ENCODE assay signal across 23 cellular contexts in genomic region chr20:12893019-12893418, GRCh38.
"Had no signal": no experiment of that assay in that cellular context is flagged by ENCODE, and none has a peak within 500 bp of the region (broad histone marks: within the 10 kb centered on the region; RNA-seq: fewer than 3 reads in every experiment).

No MANE protein-coding gene starts in this region.

- DNase-seq: islet precursor cell; left ventricle myocardium inferior; naive B cell; natural killer cell; nephron progenitor cell; ovary; right lobe of liver; stimulated activated CD4-positive, alpha-beta T cell treated with anti-CD3 and anti-CD28 coated beads, Interleukin-1b, Interleukin-23, amount 100 ng/mL, for 48 hours; stimulated activated CD4-positive, alpha-beta T cell treated with anti-CD3 and anti-CD28 coated beads, Interleukin-2, amount 100 ng/mL, for 48 hours; stimulated activated CD4-positive, alpha-beta T cell treated with anti-CD3 and anti-CD28 coated beads, Interleukin-4, amount 100 ng/mL, for 4 hours; stimulated activated CD8-positive, alpha-beta memory T cell treated with anti-CD3 and anti-CD28 coated beads, Interleukin-4, amount 100 ng/mL, for 48 hours; stimulated activated naive CD4-positive, alpha-beta T cell treated with Interleukin-2 at 50 U/mL for 16 hours; stimulated activated naive CD8-positive, alpha-beta T cell treated with anti-CD3 and anti-CD28 coated beads, Interleukin-15, amount 100 ng/mL, for 72 hours; substantia nigra; transverse colon; upper lobe of left lung had no signal

- H3K36me3 ChIP-seq: left ventricle myocardium inferior, ovary, right atrium auricular region, right lobe of liver, transverse colon, upper lobe of left lung, vagina had no signal

- H3K36me3 Mint-ChIP-seq: mesothelial cell of epicardium; naive B cell; natural killer cell; stimulated activated memory B cell treated with anti-CD40 and anti-IgM and Interleukin-4, amounts not matched to agents 10 μg/mL and 1 μg/mL and 100 μg/mL, for 72 hours had no signal

- H3K27me3 ChIP-seq: hepatocyte, ovary, right atrium auricular region, right lobe of liver, transverse colon, upper lobe of left lung, vagina had no signal

- H3K9me3 ChIP-seq: left ventricle myocardium inferior, ovary, right atrium auricular region, right lobe of liver, transverse colon, upper lobe of left lung, vagina had no signal

- H3K4me1 ChIP-seq: left ventricle myocardium inferior, right atrium auricular region, right lobe of liver, transverse colon, upper lobe of left lung, vagina had no signal

- H3K4me3 Mint-ChIP-seq: mesothelial cell of epicardium; natural killer cell; nephron progenitor cell; stimulated activated memory B cell treated with anti-CD40 and anti-IgM and Interleukin-4, amounts not matched to agents 10 μg/mL and 1 μg/mL and 100 μg/mL, for 72 hours; stimulated activated naive CD8-positive, alpha-beta T cell treated with anti-CD3 and anti-CD28 coated beads, Interleukin-15, amount 100 ng/mL, for 72 hours had no signal

- H3K27me3 Mint-ChIP-seq: stimulated activated memory B cell treated with anti-CD40 and anti-IgM and Interleukin-4, amounts not matched to agents 10 μg/mL and 1 μg/mL and 100 μg/mL, for 72 hours; stimulated activated naive CD8-positive, alpha-beta T cell treated with anti-CD3 and anti-CD28 coated beads, Interleukin-15, amount 100 ng/mL, for 72 hours had no signal

- H3K27ac Mint-ChIP-seq: mesothelial cell of epicardium; natural killer cell; nephron progenitor cell; stimulated activated memory B cell treated with anti-CD40 and anti-IgM and Interleukin-4, amounts not matched to agents 10 μg/mL and 1 μg/mL and 100 μg/mL, for 72 hours; stimulated activated naive CD8-positive, alpha-beta T cell treated with anti-CD3 and anti-CD28 coated beads, Interleukin-15, amount 100 ng/mL, for 72 hours had no signal

- H3K27ac ChIP-seq: hepatocyte, left ventricle myocardium inferior, ovary, right atrium auricular region, right lobe of liver, transverse colon, upper lobe of left lung, vagina had no signal

- H3K4me1 Mint-ChIP-seq: mesothelial cell of epicardium; naive B cell; natural killer cell; stimulated activated memory B cell treated with anti-CD40 and anti-IgM and Interleukin-4, amounts not matched to agents 10 μg/mL and 1 μg/mL and 100 μg/mL, for 72 hours; stimulated activated naive CD8-positive, alpha-beta T cell treated with anti-CD3 and anti-CD28 coated beads, Interleukin-15, amount 100 ng/mL, for 72 hours had no signal

- ATAC-seq: natural killer cell; right lobe of liver; stimulated activated memory B cell treated with anti-CD40 and anti-IgM and Interleukin-4, amounts not matched to agents 10 μg/mL and 1 μg/mL and 100 μg/mL, for 72 hours; stimulated activated naive CD8-positive, alpha-beta T cell treated with anti-CD3 and anti-CD28 coated beads, Interleukin-15, amount 100 ng/mL, for 72 hours had no signal

- H3K9me3 Mint-ChIP-seq: natural killer cell had no signal

- H3K4me3 ChIP-seq: hepatocyte, left ventricle myocardium inferior, lung, ovary, right atrium auricular region, right lobe of liver, smooth muscle cell, transverse colon, upper lobe of left lung, vagina had no signal
